Comparison of ENCODE assay signal across 11 cellular contexts in the genomic region with DNA sequence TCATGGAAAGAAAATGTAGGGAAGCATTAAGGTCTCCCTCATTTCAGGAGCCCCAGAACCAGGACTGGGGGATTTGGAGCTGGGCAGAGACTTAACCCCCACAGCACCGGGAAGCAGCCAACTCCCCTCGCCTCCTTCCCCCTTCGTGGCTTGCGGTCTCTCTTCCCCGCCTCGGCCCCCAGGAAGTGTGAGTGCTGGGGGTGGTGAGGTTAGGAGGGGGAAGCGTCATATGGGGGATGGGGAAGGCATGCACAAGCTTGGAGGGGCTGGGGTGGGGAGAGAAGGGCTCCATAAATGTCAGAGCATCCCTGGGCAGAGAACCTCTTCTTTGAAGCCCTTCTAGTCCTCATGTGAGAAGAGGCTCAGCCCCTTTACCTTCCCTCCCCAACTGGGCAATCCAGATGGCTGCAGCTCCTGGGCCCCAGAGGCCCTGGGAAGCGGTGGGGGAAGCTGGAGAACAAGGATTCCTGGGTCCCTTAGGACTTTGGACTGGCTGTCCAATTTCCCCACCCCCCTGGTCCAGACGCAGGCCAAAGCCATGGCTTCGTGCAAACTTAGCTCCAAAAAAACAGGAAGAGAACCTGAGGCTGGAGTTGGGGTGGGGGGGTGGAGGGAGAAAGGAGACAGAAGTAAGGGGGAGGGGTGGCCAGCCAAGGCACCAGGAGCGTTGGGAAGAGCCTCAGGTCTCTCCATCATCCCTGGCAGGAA. TPM values are rescaled to one million over a fixed set of nuclear protein-coding genes. Genes with fewer than 3 reads are reported as not detected.
DNase-seq lines count a peak whose midpoint lies in the region; ATAC-seq lines count a peak whose summit lies in the region.
"Had no signal": no experiment of that assay in that cellular context is flagged by ENCODE, and none has a peak within 500 bp of the region (broad histone marks: within the 10 kb centered on the region; RNA-seq: fewer than 3 reads in every experiment).

No MANE protein-coding gene starts in this region.

- peak overlapping the region; percentile 98 for H3K4me3 Mint-ChIP-seq in T-helper 1 cell treated with Interleukin-12 subunit alpha and Interleukin-12 subunit beta and Interleukin-4 antibody, amounts not matched to agents 30 μg/mL and 1 μg/mL, for 36 hours
- peak overlapping the region; percentile 74 to 89 (median 83) for H3K4me3 Mint-ChIP-seq in T-cell
- H3K4me3 Mint-ChIP-seq in effector memory CD8-positive, alpha-beta T cell, result peak overlapping the region; percentile 61 to 67
- peak overlapping the region; percentile 74 for H3K4me3 Mint-ChIP-seq in stimulated activated effector memory CD8-positive, alpha-beta T cell treated with anti-CD3 and anti-CD28 coated beads, Interleukin-12 subunit alpha, Interleukin-12 subunit beta, amount 100 ng/mL, for 72 hours

- H3K9me3 Mint-ChIP-seq in T-helper 1 cell treated with Interleukin-12 subunit alpha and Interleukin-12 subunit beta and Interleukin-4 antibody, amounts not matched to agents 30 μg/mL and 1 μg/mL, for 36 hours, result no peaks in the 10 kb centered on the region
- no peaks in the 10 kb centered on the region for H3K9me3 Mint-ChIP-seq in T-cell
- no peaks in the 10 kb centered on the region for H3K9me3 Mint-ChIP-seq in effector memory CD8-positive, alpha-beta T cell
- H3K9me3 Mint-ChIP-seq in stimulated activated effector memory CD8-positive, alpha-beta T cell treated with anti-CD3 and anti-CD28 coated beads, Interleukin-12 subunit alpha, Interleukin-12 subunit beta, amount 100 ng/mL, for 72 hours, result no peaks in the 10 kb centered on the region

- POLR2A ChIA-PET in T-cell (lab: Charles Lee), result interaction anchor here in 1 of 2 donors (0.7 kb wide), 1 partner anchor 20 kb away, joined by 3 read pairs; no protein-coding TSS in a partner anchor

- H3K4me1 Mint-ChIP-seq in T-helper 1 cell treated with Interleukin-12 subunit alpha and Interleukin-12 subunit beta and Interleukin-4 antibody, amounts not matched to agents 30 μg/mL and 1 μg/mL, for 36 hours (ENCODE audit: low read depth), result peaks cover 59% of the 10 kb centered on the region
- H3K4me1 Mint-ChIP-seq in T-cell, result peaks cover 73 to 89% (median 83%) of the 10 kb centered on the region in 3 donors
- peaks cover 38 to 61% of the 10 kb centered on the region in 2 donors for H3K4me1 Mint-ChIP-seq in effector memory CD8-positive, alpha-beta T cell (ENCODE audit: low read depth in 2 of 2)
- H3K4me1 Mint-ChIP-seq in stimulated activated effector memory CD8-positive, alpha-beta T cell treated with anti-CD3 and anti-CD28 coated beads, Interleukin-12 subunit alpha, Interleukin-12 subunit beta, amount 100 ng/mL, for 72 hours, result peaks cover 67% of the 10 kb centered on the region

- peaks cover 31% of the 10 kb centered on the region for H3K36me3 Mint-ChIP-seq in T-helper 1 cell treated with Interleukin-12 subunit alpha and Interleukin-12 subunit beta and Interleukin-4 antibody, amounts not matched to agents 30 μg/mL and 1 μg/mL, for 36 hours (ENCODE audit: low read depth)
- H3K36me3 Mint-ChIP-seq in T-cell, result no peaks in the 10 kb centered on the region
- no peaks in the 10 kb centered on the region for H3K36me3 Mint-ChIP-seq in effector memory CD8-positive, alpha-beta T cell (ENCODE audit: insufficient read depth)
- peaks cover 20% of the 10 kb centered on the region for H3K36me3 Mint-ChIP-seq in stimulated activated effector memory CD8-positive, alpha-beta T cell treated with anti-CD3 and anti-CD28 coated beads, Interleukin-12 subunit alpha, Interleukin-12 subunit beta, amount 100 ng/mL, for 72 hours

- H3K27ac Mint-ChIP-seq in T-helper 1 cell treated with Interleukin-12 subunit alpha and Interleukin-12 subunit beta and Interleukin-4 antibody, amounts not matched to agents 30 μg/mL and 1 μg/mL, for 36 hours, result peak overlapping the region; percentile 97
- peak overlapping the region; percentile 91 to 95 for H3K27ac Mint-ChIP-seq in T-cell
- peak overlapping the region; percentile 74 to 92 for H3K27ac Mint-ChIP-seq in effector memory CD8-positive, alpha-beta T cell
- H3K27ac Mint-ChIP-seq in stimulated activated effector memory CD8-positive, alpha-beta T cell treated with anti-CD3 and anti-CD28 coated beads, Interleukin-12 subunit alpha, Interleukin-12 subunit beta, amount 100 ng/mL, for 72 hours, result peak overlapping the region; percentile 97

- CTCF ChIA-PET in T-cell (lab: Charles Lee), result interaction anchor here (0.6 to 1.2 kb wide), 5 partner anchors 10 to 75 kb away, joined by 3 to 5 read pairs (median 3); no protein-coding TSS in a partner anchor

- peak in 2 of 4 experiments; percentile 9 to 21 for ATAC-seq in T-cell (replicated peaks in 1 of 4)
- ATAC-seq in effector memory CD8-positive, alpha-beta T cell (replicated peaks), result no peak
- ATAC-seq in stimulated activated effector memory CD8-positive, alpha-beta T cell treated with anti-CD3 and anti-CD28 coated beads, Interleukin-12 subunit alpha, Interleukin-12 subunit beta, amount 100 ng/mL, for 72 hours, result no peak
- no peak for ATAC-seq in HG03175 (IDR thresholded peaks at IDR 0.05; ENCODE audit: unreplicated experiment)

- no peak for DNase-seq in T-helper 1 cell
- peak in 1 of 34 experiments; percentile 16 for DNase-seq in T-cell
- DNase-seq in effector memory CD8-positive, alpha-beta T cell, result no peak
- no peak for DNase-seq in stimulated activated effector memory CD8-positive, alpha-beta T cell treated with anti-CD3 and anti-CD28 coated beads, Interleukin-12 subunit alpha, Interleukin-12 subunit beta, amount 100 ng/mL, for 72 hours (ENCODE audit: low spot score in 2 of 2)
- DNase-seq in SHP77 (lab: John Stamatoyannopoulos, UW), result no peak
- no peak for DNase-seq in cortex of kidney (lab: John Stamatoyannopoulos, UW)
- DNase-seq: erythroblast; GM23248; stimulated activated CD4-positive, alpha-beta T cell treated with anti-CD3 and anti-CD28 coated beads, Interleukin-1b, Interleukin-23, amount 100 ng/mL, for 48 hours had no signal

- H3K27me3 Mint-ChIP-seq in T-helper 1 cell treated with Interleukin-12 subunit alpha and Interleukin-12 subunit beta and Interleukin-4 antibody, amounts not matched to agents 30 μg/mL and 1 μg/mL, for 36 hours (ENCODE audit: low read depth), result no peaks in the 10 kb centered on the region
- no peaks in the 10 kb centered on the region for H3K27me3 Mint-ChIP-seq in T-cell
- H3K27me3 Mint-ChIP-seq in effector memory CD8-positive, alpha-beta T cell, result no peaks in the 10 kb centered on the region

RNA-seq across cellular contexts. Expression of gene ZBTB7B, which starts 7.8 kb away (rescaled TPM):
- total RNA-seq in T-cell, result 10 to 100 TPM; 39.6 to 68.4 (median 51.7) TPM

RNA-seq across cellular contexts. Expression of gene LENEP, which starts 17.0 kb away (rescaled TPM):
- total RNA-seq in T-cell, result 1 to 10 TPM in 3 of 5 donors, not detected in 2; 1.3 to 3.0 (median 1.6) TPM
- total RNA-seq: GM23248 had no signal

RNA-seq across cellular contexts. Expression of gene DCST2, which starts 23.2 kb away (rescaled TPM):
- 1 to 10 TPM; 1.1 to 2.6 (median 1.6) TPM for total RNA-seq in T-cell
- total RNA-seq: GM23248 had no signal

RNA-seq across cellular contexts. Expression of gene DCST1, which starts 23.3 kb away (rescaled TPM):
- total RNA-seq in T-cell, result under 1 TPM in 3 of 5 donors, not detected in 2; 0.30 to 0.58 (median 0.54) TPM
- total RNA-seq: GM23248 had no signal

RNA-seq across cellular contexts. Expression of gene FLAD1, which starts 27.2 kb away (rescaled TPM):
- total RNA-seq in T-cell, result 10 to 100 TPM; 32.8 to 64.3 (median 53.4) TPM
